ENCODE assay signal across 11 cellular contexts in genomic region chr3:185930393-185931107, GRCh38. TPM values are rescaled to one million over a fixed set of nuclear protein-coding genes. Genes with fewer than 3 reads are reported as not detected.
A peak's percentile ranks its signal among the peaks of the same experiment; 100 is the strongest.
DNase-seq lines count a peak whose midpoint lies in the region; ATAC-seq, FAIRE-seq and TF ChIP-seq lines count a peak whose summit lies in the region.
"Had no signal": no experiment of that assay in that cellular context is flagged by ENCODE, and none has a peak within 500 bp of the region (broad histone marks: within the 10 kb centered on the region; RNA-seq: fewer than 3 reads in every experiment).

No MANE protein-coding gene starts in this region.

- H3K9me3 ChIP-seq in IMR-90 (ENCODE audit: control insufficient read depth, insufficient read depth, low read length) (no peaks in the 10 kb centered on the region), K562 (replicated peaks; ENCODE audit: control insufficient read depth, insufficient read depth, low read depth, low read length) (no peaks in the 10 kb centered on the region), muscle layer of duodenum (ENCODE audit: control insufficient read depth in 1 of 2, low read length in 2 of 2) (no peaks in the 10 kb centered on the region), HAP-1 (no peaks in the 10 kb centered on the region)

- DNase-seq in CD14-positive monocyte (ENCODE audit: low spot score) (no peak), IMR-90 (peak; percentile 57), K562 (ENCODE audit: extremely low read depth in 1 of 4, low spot score in 3 of 4) (no peak), A172 (ENCODE audit: low spot score) (no peak), kidney tubule cell (ENCODE audit: low spot score) (no peak), Kasumi-1 (lab: John Stamatoyannopoulos, UW) (no peak), HAP-1 (ENCODE audit: low spot score in 2 of 2) (no peak)

- FAIRE-seq in K562 (lab: Jason Lieb, UNC) = no peak
- FAIRE-seq: G401.6, HTR-8/SVneo, RCC 7860 had no signal

- H3K4me3 Mint-ChIP-seq in CD14-positive monocyte = peak overlapping the region; percentile 29 to 87

- CTCF ChIA-PET in IMR-90 (lab: Yijun Ruan, JAX) (interaction anchor here (2.1 to 3.5 kb wide), 2 partner anchors 13 to 270 kb away, joined by 6 to 18 read pairs; no protein-coding TSS in a partner anchor), K562 (lab: Yijun Ruan, JAX; ENCODE audit: low intra/inter-chr PET ratio) (no interaction called here)

- no peak overlapping the region for H2AK9ac ChIP-seq in IMR-90 (replicated peaks; ENCODE audit: low read depth, low read length, poor library complexity)

- no peak for TF ChIP-seq CTCF in CD14-positive monocyte (IDR thresholded peaks at IDR 0.05)
- TF ChIP-seq CTCF in IMR-90 (conservative IDR thresholded peaks at IDR 0.05; ENCODE audit: low read depth, low read length) = no peak
- no peak for TF ChIP-seq CTCF in K562 (IDR thresholded peaks at IDR 0.05 in 2 of 3, conservative IDR thresholded peaks at IDR 0.05 in 1 of 3; ENCODE audit: insufficient read depth in 2 of 3, low read depth in 1 of 3, low read length in 3 of 3)

- H2AFZ ChIP-seq in IMR-90 (replicated peaks; ENCODE audit: low read length, poor library complexity) (no peak overlapping the region), K562 (ENCODE audit: low read depth, low read length) (no peak overlapping the region)

- no peak overlapping the region for H3K4ac ChIP-seq in IMR-90 (ENCODE audit: low read depth, low read length)

- H2BK20ac ChIP-seq in IMR-90 (ENCODE audit: low read depth, low read length) = no peak overlapping the region

- in situ Hi-C loops in IMR-90 (cut with MboI; ENCODE audit: low sequenced_read_pairs) (no loop called here), K562 (cut with MboI) (no loop called here), HAP-1 (cut with MboI; ENCODE audit: low sequenced_read_pairs) (no loop called here)

- H3K36me3 Mint-ChIP-seq in CD14-positive monocyte = peaks cover 37 to 56% of the 10 kb centered on the region in 2 donors

- BruUV-seq in IMR-90 (replicated peaks; lab: Mats Ljungman, UMichigan) (no TSS peak), K562 (replicated peaks; lab: Mats Ljungman, UMichigan) (no TSS peak)

- peaks cover 8% of the 10 kb centered on the region for H3K9me1 ChIP-seq in IMR-90 (ENCODE audit: insufficient read depth, low read length)
- peaks cover 3% of the 10 kb centered on the region for H3K9me1 ChIP-seq in K562 (ENCODE audit: control insufficient read depth, insufficient read depth, low read length)

- H3K36me3 ChIP-seq in IMR-90 (ENCODE audit: control insufficient read depth, insufficient read depth, low read length) (peaks cover 7% of the 10 kb centered on the region), K562 (ENCODE audit: control insufficient read depth, insufficient read depth, low read length) (peaks cover 98% of the 10 kb centered on the region), muscle layer of duodenum (ENCODE audit: control insufficient read depth in 1 of 2, insufficient read depth in 2 of 2, low read length in 2 of 2) (peaks cover 4 to 23% of the 10 kb centered on the region in 2 donors), HAP-1 (replicated peaks) (peaks cover 64% of the 10 kb centered on the region)

- H3K9ac ChIP-seq in IMR-90 (ENCODE audit: low read depth, low read length) (no peak overlapping the region), K562 (ENCODE audit: insufficient read depth in 1 of 2, low read depth in 2 of 2, low read length in 2 of 2) (peak overlapping the region in 1 of 2 experiments; percentile 30; a peak in 1 of 4 replicates)

- POLR2A ChIA-PET in IMR-90 (lab: Charles Lee; ENCODE audit: unreplicated experiment) (no interaction called here), K562 (lab: Yijun Ruan, JAX) (interaction anchor here (0.8 to 5.2 kb wide), 6 partner anchors 10 to 109 kb away, joined by 3 to 64 read pairs (median 8); no protein-coding TSS in a partner anchor)

- no peak for TF ChIP-seq EP300 in K562 (IDR thresholded peaks at IDR 0.05; ENCODE audit: low read length)

- H3K4me3 ChIP-seq in IMR-90 (ENCODE audit: insufficient read depth, low read depth, low read length) (no peak overlapping the region), K562 (no peak overlapping the region), muscle layer of duodenum (ENCODE audit: low read depth in 1 of 2, low read length in 2 of 2) (peak overlapping the region; percentile 23 to 39), HAP-1 (no peak overlapping the region)

- intact Hi-C loops in CD14-positive monocyte (cut with micrococcal nuclease) (loop anchor here (10.0 kb wide), 2 partner anchors 106 to 854 kb away; partner anchors contain the start of genes EIF4A2 (in 1 of the 2) and IGF2BP2 (in 1 of the 2)), IMR-90 (cut with micrococcal nuclease) (no loop called here), K562 (cut with micrococcal nuclease) (no loop called here)

- peak overlapping the region; percentile 35 for H3K4me2 ChIP-seq in IMR-90 (ENCODE audit: low read depth, low read length)
- H3K4me2 ChIP-seq in K562 (ENCODE audit: insufficient read depth, low read length) = peak overlapping the region; percentile 6; the same call in 1 of the 2 replicates

- no peak for TF ChIP-seq POLR2A in IMR-90 (IDR thresholded peaks at IDR 0.05; ENCODE audit: low read depth, low read length)
- no peak for TF ChIP-seq POLR2A in K562 (conservative IDR thresholded peaks at IDR 0.05)

- peaks cover 84% of the 10 kb centered on the region for H3K4me1 Mint-ChIP-seq in CD14-positive monocyte

- ATAC-seq in IMR-90 (ENCODE audit: low read depth) (no peak), K562 (no peak)

- WGBS in IMR-90 (ENCODE audit: extremely low coverage in 2 of 2, insufficient read length in 1 of 2), 2 experiments = no CpG with 5 or more reads among the region's 3 CpGs
- WGBS in K562 (ENCODE audit: insufficient coverage, low coverage, missing lambda C conversion rate) = 23% methylated on average over 3 of the region's 3 CpGs

- H4K91ac ChIP-seq in IMR-90 (ENCODE audit: insufficient read depth, low read depth, low read length) = no peak overlapping the region

- no peak overlapping the region for H3K14ac ChIP-seq in IMR-90 (replicated peaks; ENCODE audit: low read depth, low read length)

- dilution Hi-C loops in IMR-90 (cut with HindIII; ENCODE audit: low sequenced_read_pairs, unreplicated experiment) = no loop called here

- TF ChIP-seq RAD21 in IMR-90 (IDR thresholded peaks at IDR 0.05; ENCODE audit: low read length) (no peak), K562 (CRISPR knock-in tag; conservative IDR thresholded peaks at IDR 0.05 in 1 of 2, IDR thresholded peaks at IDR 0.05 in 1 of 2) (no peak)

- H3K4me1 ChIP-seq in IMR-90 (ENCODE audit: control insufficient read depth, insufficient read depth, low read length) (peaks cover 28% of the 10 kb centered on the region), K562 (replicated peaks in 1 of 2; ENCODE audit: control insufficient read depth in 2 of 2, insufficient read depth in 2 of 2, low read length in 2 of 2) (peaks cover 3 to 52% of the 10 kb centered on the region in 2 experiments; a peak in 4 of 5 replicates), muscle layer of duodenum (ENCODE audit: control insufficient read depth in 1 of 2, insufficient read depth in 2 of 2, low read length in 2 of 2) (peaks cover 53 to 90% of the 10 kb centered on the region in 2 donors), HAP-1 (peaks cover 64% of the 10 kb centered on the region)

- H3K79me1 ChIP-seq in IMR-90 (ENCODE audit: low read depth in 1 of 2, low read length in 2 of 2) = peaks cover 0 to 21% of the 10 kb centered on the region in 2 experiments; a peak in 2 of 4 replicates

- no peak overlapping the region for H3K56ac ChIP-seq in IMR-90 (ENCODE audit: extremely low read depth, insufficient read depth, low read length)

- no peak overlapping the region for H3K27ac ChIP-seq in IMR-90 (ENCODE audit: insufficient read depth, low read length)
- H3K27ac ChIP-seq in K562 (ENCODE audit: extremely low read depth, low read depth, low read length) = no peak overlapping the region
- H3K27ac ChIP-seq in muscle layer of duodenum (ENCODE audit: low read length) = no peak overlapping the region

- no peak overlapping the region for H2BK120ac ChIP-seq in IMR-90 (ENCODE audit: low read depth, low read length)

- H3K27me3 ChIP-seq in IMR-90 (ENCODE audit: control insufficient read depth, insufficient read depth, low read length) (no peaks in the 10 kb centered on the region), K562 (ENCODE audit: control insufficient read depth in 2 of 2, insufficient read depth in 2 of 2, low read length in 2 of 2) (no peaks in the 10 kb centered on the region), muscle layer of duodenum (ENCODE audit: low read depth, low read length) (no peaks in the 10 kb centered on the region), HAP-1 (ENCODE audit: low read depth) (no peaks in the 10 kb centered on the region)

- no peaks in the 10 kb centered on the region for H3K27me3 Mint-ChIP-seq in CD14-positive monocyte (ENCODE audit: low read depth in 3 of 3)

- no peak overlapping the region for H3K18ac ChIP-seq in IMR-90 (ENCODE audit: low read depth, low read length)

- peaks cover 100% of the 10 kb centered on the region for H4K20me1 ChIP-seq in IMR-90 (ENCODE audit: insufficient read depth, low read length)
- H4K20me1 ChIP-seq in K562 (replicated peaks; ENCODE audit: control insufficient read depth, insufficient read depth, low read length) = peaks cover 98% of the 10 kb centered on the region

- H3K23ac ChIP-seq in IMR-90 (ENCODE audit: low read depth, low read length) = peak overlapping the region; percentile 19; the same call in 1 of the 2 replicates

- H2AK5ac ChIP-seq in IMR-90 (ENCODE audit: low read depth, low read length) = no peak overlapping the region

- no peak overlapping the region for H2BK15ac ChIP-seq in IMR-90 (ENCODE audit: low read depth, low read length)

- no peak overlapping the region for H4K8ac ChIP-seq in IMR-90 (ENCODE audit: low read depth in 2 of 2, low read length in 2 of 2)

- H2BK5ac ChIP-seq in IMR-90 (ENCODE audit: low read depth, low read length, poor library complexity, severe bottlenecking) = peak overlapping the region; percentile 22

- H3K9me3 Mint-ChIP-seq in CD14-positive monocyte = no peaks in the 10 kb centered on the region

- peaks cover 100% of the 10 kb centered on the region for H3K79me2 ChIP-seq in K562 (ENCODE audit: control insufficient read depth, insufficient read depth, low read length)

- no peak overlapping the region for H4K5ac ChIP-seq in IMR-90 (ENCODE audit: low read depth, low read length)

- peak overlapping the region in 6 of 7 donors; percentile 30 to 83 (median 46) for H3K27ac Mint-ChIP-seq in CD14-positive monocyte

RNA-seq across cellular contexts. Expression of gene TRA2B, which starts 7.3 kb away (rescaled TPM):
- polyA plus RNA-seq in CD14-positive monocyte (100 to 1,000 TPM in 1 of 2 donors, 10 to 100 TPM in 1; 99.9 to 121 TPM), IMR-90 (2012; rRNA removed) (119 and 127 TPM in 2 replicates), K562 (2011; rRNA removed) (224 and 295 TPM in 2 replicates), K562 (2014; fragmentation: Illumina TruSeq; extraction: Trizol) (285 and 300 TPM in 2 replicates), K562 (2014; fragmentation: Nextera tagmentation; extraction: Ambion mirVana) (100 to 1,000 TPM; 105 to 132 TPM), K562 (2014; rRNA removed) (260 and 286 TPM in 2 replicates)
- total RNA-seq in IMR-90 (2012; rRNA removed) (208 and 328 TPM in 2 replicates), K562 (2014; rRNA removed) (345 and 451 TPM in 2 replicates), K562 (2014; rRNA removed; fragmentation: Illumina TruSeq; extraction: Trizol) (278 and 286 TPM in 2 replicates), K562 (2015; rRNA removed; fragmentation: Illumina TruSeq; extraction: Trizol) (385 and 411 TPM in 2 replicates), K562 (2021) (244 and 254 TPM in 2 replicates)
- polyA plus RNA-seq in IMR-90 (2012; cell fraction: cytosol; rRNA removed) = 61.5 and 139 TPM in 2 replicates
- 56.9 and 179 TPM in 2 replicates for polyA plus RNA-seq in IMR-90 (2012; cell fraction: nucleus; rRNA removed; ENCODE audit: low replicate concordance)
- 267 and 677 TPM in 2 replicates for total RNA-seq in K562 (2011; cell fraction: chromatin; rRNA removed; ENCODE audit: low replicate concordance)
- 155 and 196 TPM in 2 replicates for total RNA-seq in K562 (2011; cell fraction: nucleolus; rRNA removed)
- total RNA-seq in K562 (2011; cell fraction: nucleoplasm; rRNA removed) = 358 and 568 TPM in 2 replicates
- 154 and 160 TPM in 2 replicates for polyA plus RNA-seq in K562 (2011; cell fraction: cytosol; rRNA removed)
- 311 and 318 TPM in 2 replicates for polyA plus RNA-seq in K562 (2011; cell fraction: nucleus; rRNA removed)
- 166 and 283 TPM in 2 replicates for polyA plus RNA-seq in K562 (2012)
- 355 and 364 TPM in 2 replicates for polyA minus RNA-seq in K562 (2011; rRNA and poly(A)+ RNA removed)
- 218 and 232 TPM in 2 replicates for polyA minus RNA-seq in K562 (2011; cell fraction: cytosol; rRNA and poly(A)+ RNA removed)
- polyA minus RNA-seq in K562 (2011; cell fraction: nucleus; rRNA and poly(A)+ RNA removed) = 402 and 570 TPM in 2 replicates
- 290 and 367 TPM in 2 replicates for total RNA-seq in A172 (2014; rRNA removed; shearing (Covaris generic))

Comparison
In these comparisons a context has a peak if more than half of its experiments do, and no peak if none do; other contexts are left out.
1. H3K4me3 ChIP-seq: peak in muscle layer of duodenum (2 of 2); none in IMR-90 (single experiment), K562 (single experiment) and HAP-1 (single experiment).
2. intact Hi-C loops: an anchor here in CD14-positive monocyte (10.0 kb wide); none called in IMR-90 and K562.